Comparison of ENCODE assay signal across 21 cellular contexts in genomic region chr2:110868971-110869370, GRCh38.
"Had no signal": no experiment of that assay in that cellular context is flagged by ENCODE, and none has a peak within 500 bp of the region (broad histone marks: within the 10 kb centered on the region; RNA-seq: fewer than 3 reads in every experiment).

No MANE protein-coding gene starts in this region.

- H3K4me1 ChIP-seq: testis, tibial artery, uterus had no signal

- H3K27me3 ChIP-seq: neutrophil, testis, uterus had no signal

- H3K4me3 ChIP-seq: coronary artery, lung, smooth muscle cell, testis, tibial artery, uterus had no signal

- DNase-seq: effector memory CD8-positive, alpha-beta T cell; erythroblast; natural killer cell; stimulated activated CD4-positive, alpha-beta T cell treated with anti-CD3 and anti-CD28 coated beads, Interleukin-12 subunit alpha, Interleukin-12 subunit beta, amount 100 ng/mL, for 4 hours; stimulated activated CD4-positive, alpha-beta T cell treated with anti-CD3 and anti-CD28 coated beads, Interleukin-1b, Interleukin-23, amount 100 ng/mL, for 48 hours; stimulated activated CD4-positive, alpha-beta T cell treated with anti-CD3 and anti-CD28 coated beads, Interleukin-4, amount 100 ng/mL, for 24 hours; stimulated activated naive CD4-positive, alpha-beta T cell treated with Interleukin-2 at 50 U/mL for 16 hours; testis; tibial artery; uterus had no signal

- H3K9me3 ChIP-seq: neutrophil, testis, tibial artery, uterus had no signal

- H2AFZ ChIP-seq: parathyroid adenoma had no signal

- FAIRE-seq: endometrium, frontal cortex, keratinocyte had no signal

- H3K4me2 ChIP-seq: smooth muscle cell had no signal

- H3K27ac ChIP-seq: coronary artery, neutrophil, parathyroid adenoma, testis, tibial artery, uterus had no signal

- H3K79me2 ChIP-seq: parathyroid adenoma had no signal

- H3K9ac ChIP-seq: parathyroid adenoma had no signal

- ATAC-seq: effector memory CD8-positive, alpha-beta T cell; left lobe of liver; natural killer cell; sciatic nerve; stimulated activated effector memory CD8-positive, alpha-beta T cell treated with anti-CD3 and anti-CD28 coated beads, Interleukin-12 subunit alpha, Interleukin-12 subunit beta, amount 100 ng/mL, for 72 hours had no signal

- H3K36me3 ChIP-seq: neutrophil, tibial artery, uterus had no signal
